1 cellular context compared by ENCODE assay signal in genomic region chr16:24151482-24151939, GRCh38.
TF ChIP-seq lines count a peak whose summit lies in the region.

No MANE protein-coding gene starts in this region.

TF ChIP-seq in IMR-90, 13 proteins besides CTCF, POLR2A, EP300 and RAD21:
- TF ChIP-seq FOS (IDR thresholded peaks at IDR 0.05; ENCODE audit: low read depth, low read length) (no peak), NFE2L2 (IDR thresholded peaks at IDR 0.05; ENCODE audit: low read depth, low read length) (no peak), CEBPB (IDR thresholded peaks at IDR 0.05; ENCODE audit: low read depth, low read length) (no peak), MAZ (IDR thresholded peaks at IDR 0.05; ENCODE audit: borderline replicate concordance, low read depth, low read length) (no peak), MXI1 (IDR thresholded peaks at IDR 0.05; ENCODE audit: borderline replicate concordance, low read depth, low read length) (no peak)
